11 cellular contexts compared by ENCODE assay signal in the genomic region with DNA sequence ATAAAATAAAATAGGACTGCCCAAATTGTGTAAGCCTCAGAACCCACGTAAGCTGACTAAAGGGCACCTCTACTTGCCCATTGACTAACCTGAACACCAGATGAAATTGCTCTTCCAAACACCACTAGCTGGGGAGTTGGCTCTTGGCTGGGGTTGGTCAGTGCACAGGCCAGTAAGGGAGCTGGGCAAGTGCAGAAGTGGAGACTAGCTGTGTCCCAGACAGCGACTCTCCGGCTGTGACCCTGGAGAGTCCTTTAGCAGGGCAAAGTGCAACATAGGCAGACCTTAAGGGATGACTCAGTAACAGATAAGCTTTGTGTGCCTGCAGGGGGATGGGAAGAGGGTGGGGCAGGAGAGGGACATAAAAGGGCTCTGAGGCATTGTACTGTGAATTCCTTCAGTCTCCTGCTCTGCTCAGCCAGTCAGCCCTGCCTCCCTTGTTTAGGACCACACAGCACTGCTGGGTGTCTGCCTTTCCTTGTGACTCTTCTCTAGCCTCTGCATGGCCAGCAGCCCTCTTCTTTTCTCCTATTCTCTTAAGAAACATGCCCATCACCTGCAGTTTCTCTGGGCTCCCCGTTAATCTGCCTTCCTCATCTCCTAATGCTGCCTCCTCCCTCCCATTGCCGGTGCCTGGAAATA. TPM values are rescaled to one million over a fixed set of nuclear protein-coding genes. Genes with fewer than 3 reads are reported as not detected.
DNase-seq lines count a peak whose midpoint lies in the region; ATAC-seq and TF ChIP-seq lines count a peak whose summit lies in the region.
"Had no signal": no experiment of that assay in that cellular context is flagged by ENCODE, and none has a peak within 500 bp of the region (broad histone marks: within the 10 kb centered on the region; RNA-seq: fewer than 3 reads in every experiment).

No MANE protein-coding gene starts in this region.

- H3K4me1 Mint-ChIP-seq in progenitor cell of endocrine pancreas (ENCODE audit: low read depth): peaks cover 18% of the 10 kb centered on the region
- H3K4me1 Mint-ChIP-seq in T-helper 2 cell treated with Interferon-gamma antibody and Interleukin-4, amounts not matched to agents 5 μg/mL and 100 μg/mL, for 36 hours (ENCODE audit: low read depth): no peaks in the 10 kb centered on the region

- ATAC-seq in foreskin keratinocyte (peak; percentile 80), GM18909 (IDR thresholded peaks at IDR 0.05; ENCODE audit: poor library complexity, unreplicated experiment) (no peak)
- ATAC-seq: activated T-cell treated with anti-CD3 and anti-CD28 coated beads, Interleukin-2, amount 50 U/mL, for 72 hours had no signal

- H3K36me3 Mint-ChIP-seq in progenitor cell of endocrine pancreas (ENCODE audit: insufficient read depth): no peaks in the 10 kb centered on the region
- H3K36me3 Mint-ChIP-seq in T-helper 2 cell treated with Interferon-gamma antibody and Interleukin-4, amounts not matched to agents 5 μg/mL and 100 μg/mL, for 36 hours (ENCODE audit: low read depth): no peaks in the 10 kb centered on the region
- H3K36me3 Mint-ChIP-seq: natural killer cell treated with Interleukin-12 subunit alpha and Interleukin-12 subunit beta and Interleukin-15 and Interleukin-18, amount 100 ng/mL, for 72 hours had no signal

- H3K27me3 Mint-ChIP-seq in progenitor cell of endocrine pancreas: no peaks in the 10 kb centered on the region
- peaks cover 21% of the 10 kb centered on the region for H3K27me3 Mint-ChIP-seq in T-helper 2 cell treated with Interferon-gamma antibody and Interleukin-4, amounts not matched to agents 5 μg/mL and 100 μg/mL, for 36 hours (ENCODE audit: low read depth)

- H3K27me3 ChIP-seq in foreskin keratinocyte: peaks cover 6% of the 10 kb centered on the region

- H3K4me3 Mint-ChIP-seq in progenitor cell of endocrine pancreas (ENCODE audit: low read depth): no peak overlapping the region
- H3K4me3 Mint-ChIP-seq in T-helper 2 cell treated with Interferon-gamma antibody and Interleukin-4, amounts not matched to agents 5 μg/mL and 100 μg/mL, for 36 hours: no peak overlapping the region
- H3K4me3 Mint-ChIP-seq: activated T-cell treated with anti-CD3 and anti-CD28 coated beads, Interleukin-2, amount 50 U/mL, for 72 hours; natural killer cell treated with Interleukin-12 subunit alpha and Interleukin-12 subunit beta and Interleukin-15 and Interleukin-18, amount 100 ng/mL, for 72 hours had no signal

- H3K27ac ChIP-seq in RWPE1 (no peak overlapping the region), foreskin keratinocyte (no peak overlapping the region)
- H3K27ac ChIP-seq: epithelial cell of prostate had no signal

- H3K9me3 Mint-ChIP-seq in progenitor cell of endocrine pancreas (ENCODE audit: low read depth): peaks cover 4% of the 10 kb centered on the region
- H3K9me3 Mint-ChIP-seq in T-helper 2 cell treated with Interferon-gamma antibody and Interleukin-4, amounts not matched to agents 5 μg/mL and 100 μg/mL, for 36 hours: no peaks in the 10 kb centered on the region
- H3K9me3 Mint-ChIP-seq: activated T-cell treated with anti-CD3 and anti-CD28 coated beads, Interleukin-2, amount 50 U/mL, for 72 hours; natural killer cell treated with Interleukin-12 subunit alpha and Interleukin-12 subunit beta and Interleukin-15 and Interleukin-18, amount 100 ng/mL, for 72 hours had no signal

- H3K27ac Mint-ChIP-seq in progenitor cell of endocrine pancreas: peak overlapping the region; percentile 53
- H3K27ac Mint-ChIP-seq in T-helper 2 cell treated with Interferon-gamma antibody and Interleukin-4, amounts not matched to agents 5 μg/mL and 100 μg/mL, for 36 hours: no peak overlapping the region
- H3K27ac Mint-ChIP-seq: activated T-cell treated with anti-CD3 and anti-CD28 coated beads, Interleukin-2, amount 50 U/mL, for 72 hours; natural killer cell treated with Interleukin-12 subunit alpha and Interleukin-12 subunit beta and Interleukin-15 and Interleukin-18, amount 100 ng/mL, for 72 hours had no signal

- DNase-seq in HS-27A (ENCODE audit: low read depth) (peak; percentile 7), RWPE1 (ENCODE audit: low spot score) (peak; percentile 30), foreskin keratinocyte (peak in 1 of 2 donors; percentile 31), progenitor cell of endocrine pancreas (ENCODE audit: low spot score, unreplicated experiment) (no peak), DMS114 treated with DMSO at 0.1 percent for 48 hours (lab: John Stamatoyannopoulos, UW; ENCODE audit: unreplicated experiment) (no peak)
- no peak for DNase-seq in activated CD4-positive, alpha-beta T cell treated with anti-CD3 and anti-CD28 coated beads for 4 hours
- no peak for DNase-seq in T-helper 2 cell treated with Interferon-gamma antibody and Interleukin-4, amounts not matched to agents 5 μg/mL and 100 μg/mL, for 36 hours (ENCODE audit: low spot score)
- DNase-seq: activated T-cell treated with anti-CD3 and anti-CD28 coated beads, Interleukin-2, amount 50 U/mL, for 72 hours had no signal

- CTCF ChIA-PET in RWPE1 (lab: Yijun Ruan, JAX): no interaction called here

- no peaks in the 10 kb centered on the region for H3K4me1 ChIP-seq in foreskin keratinocyte

- POLR2A ChIA-PET in RWPE1 (lab: Yijun Ruan, JAX; ENCODE audit: low non-redundant PET): no interaction called here

- no peak for TF ChIP-seq CTCF in RWPE1 (conservative IDR thresholded peaks at IDR 0.05; ENCODE audit: low read depth)
- TF ChIP-seq CTCF in foreskin keratinocyte (conservative IDR thresholded peaks at IDR 0.05): no peak
- TF ChIP-seq CTCF in progenitor cell of endocrine pancreas (IDR thresholded peaks at IDR 0.05; ENCODE audit: unreplicated experiment): no peak

RNA-seq across cellular contexts. Expression of gene NR1I2, which starts 13.2 kb away (rescaled TPM):
- total RNA-seq in foreskin keratinocyte: not detected in 2 replicates
- not detected in 2 replicates for polyA plus RNA-seq in foreskin keratinocyte
- total RNA-seq in progenitor cell of endocrine pancreas: 0.62 and 1.0 TPM in 2 replicates
- total RNA-seq: natural killer cell treated with Interleukin-12 subunit alpha and Interleukin-12 subunit beta and Interleukin-15 and Interleukin-18, amount 100 ng/mL, for 72 hours had no signal

Comparison
In these comparisons a context has a peak if more than half of its experiments do, and no peak if none do; other contexts are left out.
1. DNase-seq: peak in HS-27A (single experiment) and RWPE1 (single experiment); none in progenitor cell of endocrine pancreas (single experiment), activated CD4-positive, alpha-beta T cell treated with anti-CD3 and anti-CD28 coated beads for 4 hours (0 of 2), DMS114 treated with DMSO at 0.1 percent for 48 hours (single experiment) and T-helper 2 cell treated with Interferon-gamma antibody and Interleukin-4, amounts not matched to agents 5 μg/mL and 100 μg/mL, for 36 hours (single experiment).